Comparison of ENCODE assay signal across 16 cellular contexts in genomic region chrX:39921838-39922237, GRCh38.
DNase-seq lines count a peak whose midpoint lies in the region; ATAC-seq and TF ChIP-seq lines count a peak whose summit lies in the region.
"Had no signal": no experiment of that assay in that cellular context is flagged by ENCODE, and none has a peak within 500 bp of the region (broad histone marks: within the 10 kb centered on the region; RNA-seq: fewer than 3 reads in every experiment).

No MANE protein-coding gene starts in this region.

- TF ChIP-seq POLR2A in heart left ventricle (IDR thresholded peaks at IDR 0.05) (no peak), gastroesophageal sphincter (IDR thresholded peaks at IDR 0.05) (no peak), tibial nerve (IDR thresholded peaks at IDR 0.05) (no peak)

- ATAC-seq in heart left ventricle (peak; percentile 72 to 82 (median 76)), left lung (peak; percentile 49), gastroesophageal sphincter (no peak)
- ATAC-seq: HCT116, HepG2 had no signal

- intact Hi-C loops in heart left ventricle (cut with DNase I): no loop called here
- intact Hi-C loops in left lung (cut with DNase I): no loop called here

- H3K27me3 ChIP-seq in heart left ventricle (peaks cover 0 to 5% (median 0%) of the 10 kb centered on the region in 9 donors), right atrium auricular region (no peaks in the 10 kb centered on the region), left lung (no peaks in the 10 kb centered on the region), gastroesophageal sphincter (no peaks in the 10 kb centered on the region), tibial nerve (no peaks in the 10 kb centered on the region)
- H3K27me3 ChIP-seq: BLaER1 treated with 17β-estradiol and CSF1 and Interleukin-3, amounts not matched to agents 10 nM and 100 nM had no signal

- no peaks in the 10 kb centered on the region for H3K36me3 ChIP-seq in heart left ventricle
- no peaks in the 10 kb centered on the region for H3K36me3 ChIP-seq in right atrium auricular region
- no peaks in the 10 kb centered on the region for H3K36me3 ChIP-seq in left lung
- H3K36me3 ChIP-seq in gastroesophageal sphincter: no peaks in the 10 kb centered on the region
- H3K36me3 ChIP-seq in tibial nerve: no peaks in the 10 kb centered on the region
- H3K36me3 ChIP-seq: BLaER1 treated with 17β-estradiol and CSF1 and Interleukin-3, amounts not matched to agents 10 nM and 100 nM had no signal

- 48 to 80% (median 66%) methylated on average over 2 of the region's 2 CpGs for WGBS in heart left ventricle, 4 donors
- 50% methylated on average over 1 of the region's 2 CpGs; no CpG with 5 or more reads in 1 of the 2 donors for WGBS in gastroesophageal sphincter (ENCODE audit: low coverage in 1 of 2), 2 donors
- WGBS in tibial nerve, 2 donors: 90 to 92% methylated on average over 2 of the region's 2 CpGs

- H3K27ac ChIP-seq in heart left ventricle (peak overlapping the region in 2 of 12 donors; percentile 4 to 9), right atrium auricular region (no peak overlapping the region), left lung (no peak overlapping the region), gastroesophageal sphincter (no peak overlapping the region), tibial nerve (no peak overlapping the region)
- H3K27ac ChIP-seq: 22Rv1; BLaER1 treated with 17β-estradiol and CSF1 and Interleukin-3, amounts not matched to agents 10 nM and 100 nM; GM23248 had no signal

- H3K9me3 ChIP-seq in heart left ventricle: peaks cover 0 to 7% (median 0%) of the 10 kb centered on the region in 12 donors
- H3K9me3 ChIP-seq in right atrium auricular region: no peaks in the 10 kb centered on the region
- no peaks in the 10 kb centered on the region for H3K9me3 ChIP-seq in left lung
- H3K9me3 ChIP-seq in gastroesophageal sphincter: no peaks in the 10 kb centered on the region
- H3K9me3 ChIP-seq in tibial nerve: no peaks in the 10 kb centered on the region

- H3K4me1 ChIP-seq in heart left ventricle (peaks cover 0 to 10% (median 0%) of the 10 kb centered on the region in 12 donors), right atrium auricular region (no peaks in the 10 kb centered on the region), left lung (no peaks in the 10 kb centered on the region), gastroesophageal sphincter (no peaks in the 10 kb centered on the region), tibial nerve (no peaks in the 10 kb centered on the region)

- TF ChIP-seq EP300 in gastroesophageal sphincter (IDR thresholded peaks at IDR 0.05) (no peak), tibial nerve (IDR thresholded peaks at IDR 0.05) (no peak)

- TF ChIP-seq CTCF in heart left ventricle (IDR thresholded peaks at IDR 0.05) (no peak), right atrium auricular region (IDR thresholded peaks at IDR 0.05) (no peak), left lung (IDR thresholded peaks at IDR 0.05) (no peak), gastroesophageal sphincter (IDR thresholded peaks at IDR 0.05) (no peak), tibial nerve (IDR thresholded peaks at IDR 0.05) (no peak)

- H3K4me3 ChIP-seq in heart left ventricle (no peak overlapping the region), right atrium auricular region (no peak overlapping the region), left lung (no peak overlapping the region), gastroesophageal sphincter (no peak overlapping the region), tibial nerve (no peak overlapping the region)
- H3K4me3 ChIP-seq: BLaER1 treated with 17β-estradiol and CSF1 and Interleukin-3, amounts not matched to agents 10 nM and 100 nM; GM23248 had no signal

- DNase-seq in NCI-H2107 treated with DMSO at 0.1 percent for 48 hours (lab: John Stamatoyannopoulos, UW; ENCODE audit: unreplicated experiment) (peak; percentile 49), NCI-H2107 (lab: John Stamatoyannopoulos, UW) (no peak), heart left ventricle (peak in 1 of 5 donors; percentile 33), right atrium auricular region (ENCODE audit: low spot score) (no peak), left lung (no peak), SHP77 treated with DMSO at 0.1 percent for 48 hours (lab: John Stamatoyannopoulos, UW) (no peak), tibial nerve (ENCODE audit: low spot score in 2 of 2) (no peak)
- DNase-seq: Calu3; CD4-positive, alpha-beta T cell; DMS 273 treated with DMSO at 0.1 percent for 48 hours; GM23248 had no signal
